Comparison of ENCODE assay signal across 18 cellular contexts in genomic region chr3:29679967-29680366, GRCh38.
DNase-seq lines count a peak whose midpoint lies in the region; ATAC-seq, FAIRE-seq and TF ChIP-seq lines count a peak whose summit lies in the region.
"Had no signal": no experiment of that assay in that cellular context is flagged by ENCODE, and none has a peak within 500 bp of the region (broad histone marks: within the 10 kb centered on the region; RNA-seq: fewer than 3 reads in every experiment).

No MANE protein-coding gene starts in this region.

- H2BK20ac ChIP-seq in IMR-90 (ENCODE audit: low read depth, low read length) = no peak overlapping the region

- H2BK5ac ChIP-seq in IMR-90 (ENCODE audit: low read depth, low read length, poor library complexity, severe bottlenecking) = no peak overlapping the region

- H3K18ac ChIP-seq in IMR-90 (ENCODE audit: low read depth, low read length) = no peak overlapping the region

- no peak for TF ChIP-seq CTCF in IMR-90 (conservative IDR thresholded peaks at IDR 0.05; ENCODE audit: low read depth, low read length)
- no peak for TF ChIP-seq CTCF in keratinocyte (optimal IDR thresholded peaks at IDR 0.05 in 1 of 3, IDR thresholded peaks at IDR 0.05 in 1 of 3, conservative IDR thresholded peaks at IDR 0.05 in 1 of 3; ENCODE audit: extremely low read depth in 1 of 3, insufficient read depth in 2 of 3, low read length in 3 of 3)
- no peak for TF ChIP-seq CTCF in neural progenitor cell (IDR thresholded peaks at IDR 0.05)
- no peak for TF ChIP-seq CTCF in ovary (IDR thresholded peaks at IDR 0.05)
- no peak for TF ChIP-seq CTCF in tibial artery (IDR thresholded peaks at IDR 0.05)

- H3K56ac ChIP-seq in IMR-90 (ENCODE audit: extremely low read depth, insufficient read depth, low read length) = no peak overlapping the region

- intact Hi-C loops in IMR-90 (cut with micrococcal nuclease) = no loop called here
- intact Hi-C loops in ovary (cut with DNase I) = no loop called here
- intact Hi-C loops in tibial artery (cut with DNase I; ENCODE audit: low total_unique reads) = no loop called here

- no peak overlapping the region for H3K27ac Mint-ChIP-seq in neural progenitor cell
- H3K27ac Mint-ChIP-seq: CD8-positive, alpha-beta memory T cell; GM23338 had no signal

- H4K20me1 ChIP-seq in IMR-90 (ENCODE audit: insufficient read depth, low read length) = no peaks in the 10 kb centered on the region
- no peaks in the 10 kb centered on the region for H4K20me1 ChIP-seq in keratinocyte (ENCODE audit: control insufficient read depth, extremely low read depth, insufficient read depth, low read length)
- H4K20me1 ChIP-seq in neural progenitor cell (ENCODE audit: low read depth) = no peaks in the 10 kb centered on the region
- H4K20me1 ChIP-seq: BLaER1 had no signal

- H3K9me1 ChIP-seq in IMR-90 (ENCODE audit: insufficient read depth, low read length) (peaks cover 5% of the 10 kb centered on the region), keratinocyte (ENCODE audit: control insufficient read depth, extremely low read depth, insufficient read depth, low read length) (no peaks in the 10 kb centered on the region)

- DNase-seq in NCI-H2227 (lab: John Stamatoyannopoulos, UW; ENCODE audit: unreplicated experiment) (peak; percentile 2), NCI-H2227 treated with DMSO at 0.1 percent for 48 hours (lab: John Stamatoyannopoulos, UW) (no peak), IMR-90 (no peak), keratinocyte (ENCODE audit: low read depth, low spot score) (no peak), neural progenitor cell (ENCODE audit: low spot score) (peak; percentile 8), ovary (no peak), midbrain (lab: John Stamatoyannopoulos, UW) (no peak), tibial artery (no peak)
- DNase-seq: AML-193; Caco-2; CD8-positive, alpha-beta memory T cell; DND-41; GDM1 had no signal

- peaks cover 13% of the 10 kb centered on the region for H3K9me3 Mint-ChIP-seq in neural progenitor cell

- H3K36me3 ChIP-seq in IMR-90 (ENCODE audit: control insufficient read depth, insufficient read depth, low read length) (no peaks in the 10 kb centered on the region), keratinocyte (ENCODE audit: control insufficient read depth in 2 of 2, extremely low read depth in 1 of 2, insufficient read depth in 2 of 2, low read length in 2 of 2) (no peaks in the 10 kb centered on the region), neural progenitor cell (no peaks in the 10 kb centered on the region), ovary (no peaks in the 10 kb centered on the region), tibial artery (no peaks in the 10 kb centered on the region)
- H3K36me3 ChIP-seq: BLaER1, HAP-1 had no signal

- H3F3A ChIP-seq in neural progenitor cell (ENCODE audit: low read depth) = no peaks in the 10 kb centered on the region

- dilution Hi-C loops in IMR-90 (cut with HindIII; ENCODE audit: low sequenced_read_pairs, unreplicated experiment) (no loop called here), keratinocyte (cut with MboI; ENCODE audit: extremely low pct_ligation_motif_present, low sequenced_read_pairs) (no loop called here)

- H3K36me3 Mint-ChIP-seq in neural progenitor cell = no peaks in the 10 kb centered on the region
- H3K36me3 Mint-ChIP-seq: CD8-positive, alpha-beta memory T cell had no signal

- no peaks in the 10 kb centered on the region for H3K27me3 ChIP-seq in IMR-90 (ENCODE audit: control insufficient read depth, insufficient read depth, low read length)
- no peaks in the 10 kb centered on the region for H3K27me3 ChIP-seq in keratinocyte (ENCODE audit: control insufficient read depth, extremely low read depth, insufficient read depth, low read length)
- no peaks in the 10 kb centered on the region for H3K27me3 ChIP-seq in neural progenitor cell
- no peaks in the 10 kb centered on the region for H3K27me3 ChIP-seq in ovary
- no peaks in the 10 kb centered on the region for H3K27me3 ChIP-seq in tibial artery
- H3K27me3 ChIP-seq: BLaER1 had no signal

- no TSS peak for BruUV-seq in IMR-90 (replicated peaks; lab: Mats Ljungman, UMichigan)

- TF ChIP-seq POLR2A in IMR-90 (IDR thresholded peaks at IDR 0.05; ENCODE audit: low read depth, low read length) = no peak
- TF ChIP-seq POLR2A in ovary (IDR thresholded peaks at IDR 0.05) = no peak

- H4K8ac ChIP-seq in IMR-90 (ENCODE audit: low read depth in 2 of 2, low read length in 2 of 2) = no peak overlapping the region

- no peak overlapping the region for H3K4ac ChIP-seq in IMR-90 (ENCODE audit: low read depth, low read length)

- no peak overlapping the region for H2BK120ac ChIP-seq in IMR-90 (ENCODE audit: low read depth, low read length)

- no peak overlapping the region for H3K23ac ChIP-seq in IMR-90 (ENCODE audit: low read depth, low read length)

- H3K14ac ChIP-seq in IMR-90 (replicated peaks; ENCODE audit: low read depth, low read length) = no peak overlapping the region

- H3K27ac ChIP-seq in IMR-90 (ENCODE audit: insufficient read depth, low read length) (no peak overlapping the region), keratinocyte (ENCODE audit: control insufficient read depth, insufficient read depth, low read length) (no peak overlapping the region), neural progenitor cell (no peak overlapping the region), ovary (no peak overlapping the region), tibial artery (no peak overlapping the region)
- H3K27ac ChIP-seq: 22Rv1, BLaER1 had no signal

- no peak overlapping the region for H3K4me3 Mint-ChIP-seq in neural progenitor cell
- H3K4me3 Mint-ChIP-seq: CD8-positive, alpha-beta memory T cell; GM23338 had no signal

- H2AFZ ChIP-seq in IMR-90 (replicated peaks; ENCODE audit: low read length, poor library complexity) = no peak overlapping the region
- peak overlapping the region; percentile 33 for H2AFZ ChIP-seq in keratinocyte (ENCODE audit: control insufficient read depth, low read length)
- peak overlapping the region; percentile 19 for H2AFZ ChIP-seq in neural progenitor cell (replicated peaks)
- H2AFZ ChIP-seq: GM23338 had no signal

- H3K9me3 ChIP-seq in IMR-90 (ENCODE audit: control insufficient read depth, insufficient read depth, low read length) (no peaks in the 10 kb centered on the region), keratinocyte (ENCODE audit: control insufficient read depth, low read depth, low read length) (no peaks in the 10 kb centered on the region), neural progenitor cell (ENCODE audit: low read depth) (no peaks in the 10 kb centered on the region), ovary (no peaks in the 10 kb centered on the region), tibial artery (no peaks in the 10 kb centered on the region)
- H3K9me3 ChIP-seq: BLaER1 had no signal

- H2AK5ac ChIP-seq in IMR-90 (ENCODE audit: low read depth, low read length) = no peak overlapping the region

- H3K79me1 ChIP-seq in IMR-90 (ENCODE audit: low read depth in 1 of 2, low read length in 2 of 2) = peaks cover 3 to 20% of the 10 kb centered on the region in 2 experiments; a peak in 3 of 4 replicates

- no peak for FAIRE-seq in keratinocyte (lab: Jason Lieb, UNC)
- FAIRE-seq: GM12892 had no signal

- H3K9ac ChIP-seq in IMR-90 (ENCODE audit: low read depth, low read length) = no peak overlapping the region
- H3K9ac ChIP-seq in keratinocyte (ENCODE audit: control insufficient read depth, extremely low read depth, insufficient read depth, low read length) = no peak overlapping the region
- H3K9ac ChIP-seq in neural progenitor cell = no peak overlapping the region
- H3K9ac ChIP-seq: BLaER1 had no signal

- TF ChIP-seq EP300 in ovary (IDR thresholded peaks at IDR 0.05) = no peak

- no peak overlapping the region for H2AK9ac ChIP-seq in IMR-90 (replicated peaks; ENCODE audit: low read depth, low read length, poor library complexity)

- no peak for ATAC-seq in IMR-90 (ENCODE audit: low read depth)
- ATAC-seq: GM23338 had no signal

- no peak overlapping the region for H2BK15ac ChIP-seq in IMR-90 (ENCODE audit: low read depth, low read length)

- H3K4me3 ChIP-seq in IMR-90 (ENCODE audit: insufficient read depth, low read depth, low read length) (no peak overlapping the region), keratinocyte (ENCODE audit: control insufficient read depth in 2 of 3, extremely low read depth in 1 of 3, insufficient read depth in 2 of 3, low read depth in 1 of 3, low read length in 3 of 3) (no peak overlapping the region), neural progenitor cell (no peak overlapping the region), ovary (no peak overlapping the region), tibial artery (no peak overlapping the region)
- H3K4me3 ChIP-seq: BLaER1, GM23338, HAP-1 had no signal

- TF ChIP-seq RAD21 in IMR-90 (IDR thresholded peaks at IDR 0.05; ENCODE audit: low read length) = no peak

- in situ Hi-C loops in IMR-90 (cut with MboI; ENCODE audit: low sequenced_read_pairs) = no loop called here

- WGBS in IMR-90 (ENCODE audit: extremely low coverage in 2 of 2, insufficient read length in 1 of 2), 2 experiments = no CpG with 5 or more reads among the region's 4 CpGs
- WGBS in ovary, 3 donors = 67 to 75% (median 68%) methylated on average over 4 of the region's 4 CpGs

- peaks cover 13% of the 10 kb centered on the region for H3K4me1 Mint-ChIP-seq in neural progenitor cell
- H3K4me1 Mint-ChIP-seq: CD8-positive, alpha-beta memory T cell had no signal

- no peak overlapping the region for H4K5ac ChIP-seq in IMR-90 (ENCODE audit: low read depth, low read length)

- CTCF ChIA-PET in IMR-90 (lab: Yijun Ruan, JAX) = no interaction called here

- POLR2A ChIA-PET in IMR-90 (lab: Charles Lee; ENCODE audit: unreplicated experiment) = no interaction called here

- no peaks in the 10 kb centered on the region for H3K79me2 ChIP-seq in keratinocyte (ENCODE audit: control insufficient read depth, insufficient read depth, low read length)
- H3K79me2 ChIP-seq in neural progenitor cell (ENCODE audit: low read depth) = no peaks in the 10 kb centered on the region

- peaks cover 8% of the 10 kb centered on the region; the same call in 1 of the 2 replicates for H3K4me1 ChIP-seq in IMR-90 (ENCODE audit: control insufficient read depth, insufficient read depth, low read length)
- peaks cover 10% of the 10 kb centered on the region for H3K4me1 ChIP-seq in keratinocyte (ENCODE audit: control insufficient read depth, extremely low read depth, insufficient read depth, low read length)
- peaks cover 10% of the 10 kb centered on the region for H3K4me1 ChIP-seq in neural progenitor cell
- H3K4me1 ChIP-seq in ovary (ENCODE audit: insufficient read depth) = peaks cover 4% of the 10 kb centered on the region
- peaks cover 0 to 26% (median 14%) of the 10 kb centered on the region in 4 donors for H3K4me1 ChIP-seq in tibial artery
- H3K4me1 ChIP-seq: BLaER1 had no signal

- no peak overlapping the region for H4K91ac ChIP-seq in IMR-90 (ENCODE audit: insufficient read depth, low read depth, low read length)

- H3K4me2 ChIP-seq in IMR-90 (ENCODE audit: low read depth, low read length) (no peak overlapping the region), keratinocyte (ENCODE audit: control insufficient read depth, extremely low read depth, insufficient read depth, low read depth, low read length) (no peak overlapping the region), neural progenitor cell (no peak overlapping the region)
- H3K4me2 ChIP-seq: BLaER1, GM23338 had no signal

- no peaks in the 10 kb centered on the region for H3K27me3 Mint-ChIP-seq in neural progenitor cell (ENCODE audit: insufficient read depth, low read depth)
- H3K27me3 Mint-ChIP-seq: CD8-positive, alpha-beta memory T cell had no signal

TF ChIP-seq in IMR-90, 13 proteins besides CTCF, POLR2A, EP300 and RAD21 (continues in another document):
- no peak for TF ChIP-seq MXI1 (IDR thresholded peaks at IDR 0.05; ENCODE audit: borderline replicate concordance, low read depth, low read length)

Comparison
In these comparisons a context has a peak if more than half of its experiments do, and no peak if none do; other contexts are left out.
1. DNase-seq: peak in NCI-H2227 (single experiment) and neural progenitor cell (single experiment); none in NCI-H2227 treated with DMSO at 0.1 percent for 48 hours (single experiment), IMR-90 (single experiment), keratinocyte (single experiment), ovary (0 of 5), midbrain (single experiment) and tibial artery (0 of 2).